8 cellular contexts compared by ENCODE assay signal in the genomic region with DNA sequence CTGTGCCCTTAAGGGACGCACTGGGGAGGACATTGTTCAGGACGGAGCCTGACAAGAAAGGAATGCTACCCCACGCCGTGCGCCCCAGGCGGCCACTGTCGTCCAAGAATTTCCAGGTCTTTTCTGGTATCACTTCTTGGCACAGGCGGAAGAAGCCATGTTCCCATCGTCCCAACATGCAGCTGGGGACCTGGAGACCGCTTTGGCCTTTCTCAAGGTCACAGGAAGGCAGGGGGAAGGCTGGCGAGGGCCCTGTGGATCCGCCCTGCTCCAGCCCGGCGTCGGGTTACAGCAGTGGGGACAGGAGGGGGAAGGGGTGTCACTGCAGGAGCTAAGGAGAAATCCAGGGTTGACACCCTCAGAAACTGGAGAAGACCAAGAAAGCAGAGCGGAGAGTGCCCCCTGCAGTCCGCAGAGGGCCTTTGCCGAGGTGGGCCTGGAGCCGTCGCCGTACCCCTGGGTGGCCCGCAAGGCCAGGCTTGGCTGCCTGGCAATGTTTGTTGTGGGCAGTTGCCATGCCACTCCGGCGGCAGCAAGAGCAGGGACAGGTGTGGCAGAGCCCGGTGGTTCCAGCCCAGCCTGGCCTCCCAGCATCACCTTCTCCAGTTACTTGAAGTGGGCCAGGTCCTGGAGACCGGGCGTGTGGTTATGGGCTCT.
DNase-seq lines count a peak whose midpoint lies in the region; TF ChIP-seq lines count a peak whose summit lies in the region.

No MANE protein-coding gene starts in this region.

- DNase-seq in KBM-7 (peak; percentile 69), amniotic epithelial cell (ENCODE audit: low read depth) (peak; percentile 9), nucleus accumbens (lab: John Stamatoyannopoulos, UW) (no peak), GM19240 (ENCODE audit: insufficient read length, low spot score) (no peak), GM19238 (ENCODE audit: insufficient read length, low spot score) (no peak), NCI-H524 treated with DMSO at 0.1 percent for 48 hours (lab: John Stamatoyannopoulos, UW) (no peak)

- in situ Hi-C loops in KBM-7 (cut with MboI; ENCODE audit: low pct_unique_long_range_greater_than_20kb, low sequenced_read_pairs): no loop called here

- H3K9me3 ChIP-seq in BLaER1 (peaks cover 12% of the 10 kb centered on the region), liver (ENCODE audit: control insufficient read depth in 4 of 4, low read length in 3 of 4) (no peaks in the 10 kb centered on the region)

- TF ChIP-seq RAD21 in liver (IDR thresholded peaks at IDR 0.05): no peak

- TF ChIP-seq CTCF in liver (IDR thresholded peaks at IDR 0.05; ENCODE audit: low read depth, low read length, missing input control): no peak

- peaks cover 54% of the 10 kb centered on the region for H3K4me1 ChIP-seq in BLaER1
- no peaks in the 10 kb centered on the region for H3K4me1 ChIP-seq in liver (ENCODE audit: control insufficient read depth in 4 of 4, insufficient read depth in 4 of 4, low read length in 3 of 4)

- no peak overlapping the region for H3K9ac ChIP-seq in BLaER1
- no peak overlapping the region for H3K9ac ChIP-seq in liver (ENCODE audit: low read depth in 1 of 2, low read length in 2 of 2)

- no peak overlapping the region for H3K4me3 ChIP-seq in BLaER1
- no peak overlapping the region for H3K4me3 ChIP-seq in liver (ENCODE audit: low read depth in 1 of 3, low read length in 3 of 3)

- H3K36me3 ChIP-seq in BLaER1 (no peaks in the 10 kb centered on the region), liver (ENCODE audit: control insufficient read depth in 4 of 4, insufficient read depth in 3 of 4, low read depth in 1 of 4, low read length in 3 of 4) (peaks cover 0 to 1% (median 0%) of the 10 kb centered on the region in 4 donors)

- H3K4me2 ChIP-seq in BLaER1: peak overlapping the region; percentile 65

- 76% methylated on average over 27 of the region's 27 CpGs for WGBS in liver

- H4K20me1 ChIP-seq in BLaER1: no peaks in the 10 kb centered on the region

- peaks cover 3% of the 10 kb centered on the region; the same call in 1 of the 2 replicates for H3K27me3 ChIP-seq in BLaER1
- H3K27me3 ChIP-seq in liver (ENCODE audit: control insufficient read depth in 4 of 4, insufficient read depth in 4 of 4, low read length in 3 of 4): no peaks in the 10 kb centered on the region

- H3K27ac ChIP-seq in BLaER1 (no peak overlapping the region), liver (ENCODE audit: low read depth in 1 of 2, low read length in 2 of 2) (no peak overlapping the region)

TF ChIP-seq in liver, 16 proteins besides CTCF, POLR2A, EP300 and RAD21:
- TF ChIP-seq NR2F2 (IDR thresholded peaks at IDR 0.05): peak; percentile 40
- TF ChIP-seq, protein P1, sequence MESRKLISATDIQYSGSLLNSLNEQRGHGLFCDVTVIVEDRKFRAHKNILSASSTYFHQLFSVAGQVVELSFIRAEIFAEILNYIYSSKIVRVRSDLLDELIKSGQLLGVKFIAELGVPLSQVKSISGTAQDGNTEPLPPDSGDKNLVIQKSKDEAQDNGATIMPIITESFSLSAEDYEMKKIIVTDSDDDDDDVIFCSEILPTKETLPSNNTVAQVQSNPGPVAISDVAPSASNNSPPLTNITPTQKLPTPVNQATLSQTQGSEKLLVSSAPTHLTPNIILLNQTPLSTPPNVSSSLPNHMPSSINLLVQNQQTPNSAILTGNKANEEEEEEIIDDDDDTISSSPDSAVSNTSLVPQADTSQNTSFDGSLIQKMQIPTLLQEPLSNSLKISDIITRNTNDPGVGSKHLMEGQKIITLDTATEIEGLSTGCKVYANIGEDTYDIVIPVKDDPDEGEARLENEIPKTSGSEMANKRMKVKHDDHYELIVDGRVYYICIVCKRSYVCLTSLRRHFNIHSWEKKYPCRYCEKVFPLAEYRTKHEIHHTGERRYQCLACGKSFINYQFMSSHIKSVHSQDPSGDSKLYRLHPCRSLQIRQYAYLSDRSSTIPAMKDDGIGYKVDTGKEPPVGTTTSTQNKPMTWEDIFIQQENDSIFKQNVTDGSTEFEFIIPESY (IDR thresholded peaks at IDR 0.05): no peak
TF ChIP-seq in liver: peak in this region for 1.

Comparison
In these comparisons a context has a peak if more than half of its experiments do, and no peak if none do; other contexts are left out.
1. DNase-seq: peak in KBM-7 (single experiment) and amniotic epithelial cell (single experiment); none in nucleus accumbens (0 of 56), GM19240 (single experiment), GM19238 (single experiment) and NCI-H524 treated with DMSO at 0.1 percent for 48 hours (single experiment).